Comparison of ENCODE assay signal across 7 cellular contexts in genomic region chrX:15751160-15751819, GRCh38.
A peak's percentile ranks its signal among the peaks of the same experiment; 100 is the strongest.
DNase-seq lines count a peak whose midpoint lies in the region; TF ChIP-seq lines count a peak whose summit lies in the region.

No MANE protein-coding gene starts in this region.

- H3K9me3 Mint-ChIP-seq in stimulated activated naive CD8-positive, alpha-beta T cell treated with anti-CD3 and anti-CD28 coated beads, Interleukin-15, Interleukin-2, amounts not matched to agents 100 ng/mL and 50 ng/mL, for 24 hours: no peaks in the 10 kb centered on the region

- H3K27ac Mint-ChIP-seq in stimulated activated naive CD8-positive, alpha-beta T cell treated with anti-CD3 and anti-CD28 coated beads, Interleukin-15, Interleukin-2, amounts not matched to agents 100 ng/mL and 50 ng/mL, for 24 hours: peak overlapping the region; percentile 92

- DNase-seq in HCEC 1CT (peak; percentile 32), T-helper 1 cell (peak in 3 of 5 donors; percentile 18 to 83 (median 29)), foreskin fibroblast (peak; percentile 17 to 46), hypothalamus (lab: John Stamatoyannopoulos, UW) (no peak), NCI-H2029 (lab: John Stamatoyannopoulos, UW) (no peak), NCI-H345 (lab: John Stamatoyannopoulos, UW) (no peak)

- H3K36me3 Mint-ChIP-seq in stimulated activated naive CD8-positive, alpha-beta T cell treated with anti-CD3 and anti-CD28 coated beads, Interleukin-15, Interleukin-2, amounts not matched to agents 100 ng/mL and 50 ng/mL, for 24 hours (ENCODE audit: low read depth): peaks cover 13% of the 10 kb centered on the region

- peak overlapping the region; percentile 17 to 19 for H3K4me3 ChIP-seq in foreskin fibroblast (ENCODE audit: low read depth in 1 of 2, low read length in 2 of 2)

- H3K4me1 Mint-ChIP-seq in stimulated activated naive CD8-positive, alpha-beta T cell treated with anti-CD3 and anti-CD28 coated beads, Interleukin-15, Interleukin-2, amounts not matched to agents 100 ng/mL and 50 ng/mL, for 24 hours (ENCODE audit: low read depth): peaks cover 68% of the 10 kb centered on the region

- H3K27me3 Mint-ChIP-seq in stimulated activated naive CD8-positive, alpha-beta T cell treated with anti-CD3 and anti-CD28 coated beads, Interleukin-15, Interleukin-2, amounts not matched to agents 100 ng/mL and 50 ng/mL, for 24 hours: no peaks in the 10 kb centered on the region

- TF ChIP-seq CTCF in foreskin fibroblast (IDR thresholded peaks at IDR 0.05; ENCODE audit: low read depth, low read length): no peak

- H3K4me3 Mint-ChIP-seq in stimulated activated naive CD8-positive, alpha-beta T cell treated with anti-CD3 and anti-CD28 coated beads, Interleukin-15, Interleukin-2, amounts not matched to agents 100 ng/mL and 50 ng/mL, for 24 hours: peak overlapping the region; percentile 69

Comparison
In these comparisons a context has a peak if more than half of its experiments do, and no peak if none do; other contexts are left out.
1. DNase-seq: peak in HCEC 1CT (single experiment), T-helper 1 cell (3 of 5) and foreskin fibroblast (2 of 2); none in hypothalamus (0 of 51), NCI-H2029 (single experiment) and NCI-H345 (single experiment).